In the genomic region with DNA sequence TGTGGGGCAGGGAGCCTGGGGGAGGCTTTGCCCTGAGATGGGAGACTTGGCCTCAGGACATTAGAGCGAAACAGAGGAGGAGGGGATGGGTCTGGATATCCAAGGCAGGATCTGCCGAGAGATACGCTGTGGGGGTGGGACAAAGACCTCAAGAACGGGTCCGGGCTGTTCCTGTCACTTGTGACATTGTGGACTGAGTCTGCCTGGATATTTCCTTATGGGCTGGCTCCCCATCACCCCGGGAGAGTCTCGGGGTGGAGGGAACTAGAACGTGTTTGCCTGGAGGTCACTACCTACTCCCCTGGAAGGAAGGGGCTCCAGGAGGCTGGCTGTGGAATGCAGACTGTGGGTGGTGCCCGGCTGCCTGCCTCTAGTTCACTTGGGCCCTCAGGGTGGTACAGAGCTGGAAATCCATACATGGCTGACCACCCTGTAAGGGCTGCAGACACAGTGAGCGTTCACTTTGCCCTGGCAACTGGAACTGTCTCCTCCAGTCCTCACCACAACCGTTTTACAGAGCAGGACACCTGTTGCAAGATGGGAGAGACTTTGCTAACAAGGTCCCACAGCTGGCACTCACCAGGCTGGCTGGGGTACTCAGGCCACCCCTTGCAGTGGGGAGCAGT, we compare ENCODE assay signal across 13 cellular contexts. TPM values are rescaled to one million over a fixed set of nuclear protein-coding genes. Genes with fewer than 3 reads are reported as not detected.
DNase-seq lines count a peak whose midpoint lies in the region; ATAC-seq and TF ChIP-seq lines count a peak whose summit lies in the region.
"Had no signal": no experiment of that assay in that cellular context is flagged by ENCODE, and none has a peak within 500 bp of the region (broad histone marks: within the 10 kb centered on the region; RNA-seq: fewer than 3 reads in every experiment).

No MANE protein-coding gene starts in this region.

- DNase-seq in CD4-positive, alpha-beta memory T cell: peak in 1 of 5 donors; percentile 7
- no peak for DNase-seq in WTC11 (ENCODE audit: low spot score)
- no peak for DNase-seq in smooth muscle cell (lab: John Stamatoyannopoulos, UW; ENCODE audit: unreplicated experiment)
- no peak for DNase-seq in NCI-H82 treated with DMSO at 0.1 percent for 48 hours (lab: John Stamatoyannopoulos, UW; ENCODE audit: unreplicated experiment)
- DNase-seq in hippocampal formation (lab: John Stamatoyannopoulos, UW): no peak
- DNase-seq: activated CD4-positive, CD25-positive, alpha-beta regulatory T cell; activated naive CD4-positive, alpha-beta T cell treated with anti-CD3 and anti-CD28 coated beads for 36 hours; caudate nucleus had no signal

- H3K4me1 Mint-ChIP-seq in CD4-positive, alpha-beta memory T cell: peaks cover 29 to 74% (median 50%) of the 10 kb centered on the region in 4 donors
- H3K4me1 Mint-ChIP-seq in WTC11: peaks cover 9% of the 10 kb centered on the region; the same call in 1 of the 2 replicates

- peak overlapping the region in 4 of 7 donors; percentile 8 to 60 (median 50) for H3K27ac Mint-ChIP-seq in CD4-positive, alpha-beta memory T cell
- peak overlapping the region; percentile 63 for H3K27ac Mint-ChIP-seq in WTC11
- H3K27ac Mint-ChIP-seq: activated naive CD4-positive, alpha-beta T cell treated with anti-CD3 and anti-CD28 coated beads for 36 hours had no signal

- no peak overlapping the region for H2AFZ ChIP-seq in smooth muscle cell (ENCODE audit: low read depth)

- H3K9ac ChIP-seq in liver (ENCODE audit: low read depth in 1 of 2, low read length in 2 of 2): no peak overlapping the region
- H3K9ac ChIP-seq in smooth muscle cell (ENCODE audit: low read depth): no peak overlapping the region

- H3K79me2 ChIP-seq in smooth muscle cell (ENCODE audit: low read depth): peaks cover 93% of the 10 kb centered on the region

- H3K27me3 Mint-ChIP-seq in CD4-positive, alpha-beta memory T cell: no peaks in the 10 kb centered on the region
- H3K27me3 Mint-ChIP-seq in WTC11 (ENCODE audit: low read depth): no peaks in the 10 kb centered on the region

- H3K4me3 Mint-ChIP-seq in CD4-positive, alpha-beta memory T cell: no peak overlapping the region
- H3K4me3 Mint-ChIP-seq in WTC11: no peak overlapping the region
- H3K4me3 Mint-ChIP-seq: activated naive CD4-positive, alpha-beta T cell treated with anti-CD3 and anti-CD28 coated beads for 36 hours had no signal

- H3K9me3 Mint-ChIP-seq in CD4-positive, alpha-beta memory T cell: peaks cover 0 to 3% (median 0%) of the 10 kb centered on the region in 8 donors
- peaks cover 12% of the 10 kb centered on the region for H3K9me3 Mint-ChIP-seq in WTC11
- H3K9me3 Mint-ChIP-seq: activated naive CD4-positive, alpha-beta T cell treated with anti-CD3 and anti-CD28 coated beads for 36 hours had no signal

- intact Hi-C loops in CD4-positive, alpha-beta memory T cell (cut with micrococcal nuclease): no loop called here

- peak overlapping the region; percentile 31 for H3K4me2 ChIP-seq in smooth muscle cell

- H3K9me3 ChIP-seq in CD4-positive, alpha-beta memory T cell (ENCODE audit: control insufficient read depth in 1 of 2, low read length in 2 of 2): no peaks in the 10 kb centered on the region
- H3K9me3 ChIP-seq in liver (ENCODE audit: control insufficient read depth in 4 of 4, low read length in 3 of 4) (no peaks in the 10 kb centered on the region), smooth muscle cell (replicated peaks; ENCODE audit: low read depth) (no peaks in the 10 kb centered on the region)

- ATAC-seq in WTC11: peak; percentile 26; the same call in 1 of the 2 replicates
- no peak for ATAC-seq in HG03135 (IDR thresholded peaks at IDR 0.05; ENCODE audit: unreplicated experiment)
- no peak for ATAC-seq in GM18511 (IDR thresholded peaks at IDR 0.05; ENCODE audit: unreplicated experiment)
- ATAC-seq: SK-N-SH treated with all-trans-retinoic acid at 6 μM for 48 hours had no signal

- H3K4me1 ChIP-seq in CD4-positive, alpha-beta memory T cell (ENCODE audit: insufficient read depth, low read length): peaks cover 63% of the 10 kb centered on the region
- H3K4me1 ChIP-seq in liver (ENCODE audit: control insufficient read depth in 4 of 4, insufficient read depth in 4 of 4, low read length in 3 of 4) (peaks cover 28 to 59% (median 42%) of the 10 kb centered on the region in 4 donors), smooth muscle cell (ENCODE audit: low read depth) (no peaks in the 10 kb centered on the region)

- H3K36me3 ChIP-seq in CD4-positive, alpha-beta memory T cell (ENCODE audit: insufficient read depth, low read length): peaks cover 8% of the 10 kb centered on the region
- H3K36me3 ChIP-seq in liver (ENCODE audit: control insufficient read depth in 4 of 4, insufficient read depth in 3 of 4, low read depth in 1 of 4, low read length in 3 of 4): no peaks in the 10 kb centered on the region
- H3K36me3 ChIP-seq in smooth muscle cell (ENCODE audit: low read depth): no peaks in the 10 kb centered on the region

- 66% methylated on average over 11 of the region's 11 CpGs for WGBS in liver
- 55% methylated on average over 11 of the region's 11 CpGs for WGBS in smooth muscle cell (ENCODE audit: low lambda C conversion rate)

- H3K36me3 Mint-ChIP-seq in CD4-positive, alpha-beta memory T cell: peaks cover 3 to 6% of the 10 kb centered on the region in 2 donors
- peaks cover 8% of the 10 kb centered on the region for H3K36me3 Mint-ChIP-seq in WTC11

- H4K20me1 ChIP-seq in smooth muscle cell (ENCODE audit: low read depth): peaks cover 98% of the 10 kb centered on the region

- no peak overlapping the region for H3K4me3 ChIP-seq in CD4-positive, alpha-beta memory T cell (ENCODE audit: low read length in 2 of 2)
- H3K4me3 ChIP-seq in liver (ENCODE audit: low read depth in 1 of 3, low read length in 3 of 3) (no peak overlapping the region), smooth muscle cell (no peak overlapping the region)

- CTCF ChIA-PET in CD4-positive, alpha-beta memory T cell (lab: Charles Lee; ENCODE audit: partially characterized antibody): no interaction called here
- CTCF ChIA-PET in WTC11 (lab: Charles Lee): interaction anchor here (0.5 to 1.3 kb wide), 2 partner anchors 27 to 100 kb away, joined by 3 to 7 read pairs; partner anchors contain the start of gene DNM2

- H3F3A ChIP-seq in smooth muscle cell (ENCODE audit: low read depth): no peaks in the 10 kb centered on the region

- H3K27me3 ChIP-seq in CD4-positive, alpha-beta memory T cell (ENCODE audit: insufficient read depth, low read length): no peaks in the 10 kb centered on the region
- H3K27me3 ChIP-seq in liver (ENCODE audit: control insufficient read depth in 4 of 4, insufficient read depth in 4 of 4, low read length in 3 of 4) (no peaks in the 10 kb centered on the region), smooth muscle cell (ENCODE audit: low read depth) (no peaks in the 10 kb centered on the region)

- TF ChIP-seq CTCF in WTC11 (IDR thresholded peaks at IDR 0.05) (no peak), liver (IDR thresholded peaks at IDR 0.05; ENCODE audit: low read depth, low read length, missing input control) (no peak), smooth muscle cell (IDR thresholded peaks at IDR 0.05; ENCODE audit: borderline replicate concordance, insufficient read depth, poor library complexity, severe bottlenecking) (no peak)

- POLR2A ChIA-PET in CD4-positive, alpha-beta memory T cell (lab: Charles Lee; ENCODE audit: partially characterized antibody): interaction anchor here (1.2 kb wide), 2 partner anchors 15 to 42 kb away, joined by 3 to 5 read pairs; partner anchors contain the start of gene QTRT1
- POLR2A ChIA-PET in WTC11 (lab: Charles Lee): no interaction called here

- no peak for TF ChIP-seq RAD21 in liver (IDR thresholded peaks at IDR 0.05)

- no peak overlapping the region for H3K27ac ChIP-seq in CD4-positive, alpha-beta memory T cell (ENCODE audit: low read depth, low read length)
- H3K27ac ChIP-seq in liver (ENCODE audit: low read depth in 1 of 2, low read length in 2 of 2) (peak overlapping the region; percentile 39 to 75), smooth muscle cell (ENCODE audit: low read depth) (no peak overlapping the region)
- H3K27ac ChIP-seq: C4-2B had no signal

TF ChIP-seq in WTC11, 78 proteins besides CTCF, POLR2A, EP300 and RAD21 (continues in another document):
- TF ChIP-seq USF1 (CRISPR knock-in tag; IDR thresholded peaks at IDR 0.05): no peak
- no peak for TF ChIP-seq ZNF263 (CRISPR knock-in tag; IDR thresholded peaks at IDR 0.05; ENCODE audit: low read depth)

TF ChIP-seq in liver, 16 proteins besides CTCF, POLR2A, EP300 and RAD21 (continues in another document):
- TF ChIP-seq TAF1 (conservative IDR thresholded peaks at IDR 0.05): no peak
- no peak for TF ChIP-seq JUND (IDR thresholded peaks at IDR 0.05)
- no peak for TF ChIP-seq HNF4G (IDR thresholded peaks at IDR 0.05)
- TF ChIP-seq HNF4A (conservative IDR thresholded peaks at IDR 0.05): no peak
- no peak for TF ChIP-seq YY1 (IDR thresholded peaks at IDR 0.05)

RNA-seq across cellular contexts. Expression of gene DNM2, which starts 26.5 kb away (rescaled TPM):
- 100 to 1,000 TPM; 245 to 272 TPM for total RNA-seq in CD4-positive, alpha-beta memory T cell
- 100 to 1,000 TPM in 1 of 2 donors, 10 to 100 TPM in 1; 46.3 to 103 TPM for polyA plus RNA-seq in CD4-positive, alpha-beta memory T cell
- total RNA-seq in WTC11 (2021) (120 to 131 TPM (median 123 TPM) in 3 replicates), liver (10 to 100 TPM; 79.5 to 95.1 TPM), smooth muscle cell (46.4 and 65.1 TPM in 2 replicates)
- polyA plus RNA-seq in liver (10 to 100 TPM; 23.1 to 38.6 TPM), smooth muscle cell (93.2 and 111 TPM in 2 replicates)

RNA-seq across cellular contexts. Expression of gene QTRT1, which starts 43.1 kb away (rescaled TPM):
- 10 to 100 TPM; 36.2 to 39.9 TPM for total RNA-seq in CD4-positive, alpha-beta memory T cell
- 10 to 100 TPM; 40.3 to 66.0 TPM for polyA plus RNA-seq in CD4-positive, alpha-beta memory T cell
- total RNA-seq in WTC11 (2021): 67.6 to 72.6 TPM (median 69.6 TPM) in 3 replicates
- 10 to 100 TPM; 13.2 to 28.3 TPM for total RNA-seq in liver
- 10 to 100 TPM; 17.1 to 38.1 TPM for polyA plus RNA-seq in liver
- total RNA-seq in smooth muscle cell: 13.3 and 16.0 TPM in 2 replicates
- polyA plus RNA-seq in smooth muscle cell: 42.3 and 49.4 TPM in 2 replicates

Comparison
In these comparisons a context has a peak if more than half of its experiments do, and no peak if none do; other contexts are left out.
1. H3K27ac ChIP-seq: peak in liver (2 of 2); none in CD4-positive, alpha-beta memory T cell (single experiment) and smooth muscle cell (single experiment).